15 cellular contexts compared by ENCODE assay signal in genomic region chr7:114269714-114270113, GRCh38.
DNase-seq lines count a peak whose midpoint lies in the region; ATAC-seq and TF ChIP-seq lines count a peak whose summit lies in the region.
"Had no signal": no experiment of that assay in that cellular context is flagged by ENCODE, and none has a peak within 500 bp of the region (broad histone marks: within the 10 kb centered on the region; RNA-seq: fewer than 3 reads in every experiment).

No MANE protein-coding gene starts in this region.

- H3K9me2 ChIP-seq in hepatocyte (replicated peaks; ENCODE audit: insufficient read depth) = no peaks in the 10 kb centered on the region

- no peaks in the 10 kb centered on the region for H4K20me1 ChIP-seq in hepatocyte (ENCODE audit: insufficient read depth, poor library complexity, severe bottlenecking)

- no peaks in the 10 kb centered on the region for H3K4me1 ChIP-seq in hepatocyte (ENCODE audit: insufficient read depth)
- H3K4me1 ChIP-seq: A549, BE2C had no signal

- H3K79me2 ChIP-seq in hepatocyte = no peaks in the 10 kb centered on the region

- DNase-seq in NCI-H2029 treated with DMSO at 0.1 percent for 48 hours (lab: John Stamatoyannopoulos, UW) = peak; percentile 10
- DNase-seq in NCI-H2029 (lab: John Stamatoyannopoulos, UW) = no peak
- DNase-seq in DMS53 treated with DMSO at 0.1 percent for 48 hours (lab: John Stamatoyannopoulos, UW; ENCODE audit: unreplicated experiment) = peak; percentile 24
- DNase-seq in SHP77 (lab: John Stamatoyannopoulos, UW) = peak; percentile 28 to 38
- DNase-seq in hepatocyte (ENCODE audit: low spot score) = no peak
- DNase-seq: BE2C; CD4-positive, alpha-beta memory T cell; COR-L47; DMS79; H7 had no signal

- no peak overlapping the region for H2AFZ ChIP-seq in hepatocyte
- H2AFZ ChIP-seq: GM23338 had no signal

- no peak for ATAC-seq in HG02798 (IDR thresholded peaks at IDR 0.05; ENCODE audit: poor library complexity, unreplicated experiment)
- ATAC-seq: A549, GM23338 had no signal

- H3K9me3 ChIP-seq in hepatocyte (ENCODE audit: low read depth) = no peaks in the 10 kb centered on the region
- H3K9me3 ChIP-seq: A549, BE2C had no signal

- H3K4me2 ChIP-seq in hepatocyte = no peak overlapping the region
- H3K4me2 ChIP-seq: A549, GM23338 had no signal

- H3K27ac ChIP-seq in 22Rv1 = 0 out of 2 replicates have a peak overlapping the region, but pooled peaks have one; percentile 2
- no peak overlapping the region for H3K27ac ChIP-seq in hepatocyte
- H3K27ac ChIP-seq: A549, C4-2B had no signal

- WGBS in hepatocyte (ENCODE audit: low lambda C conversion rate, missing lambda C conversion rate) = 50% methylated on average over 1 of the region's 1 CpG

- H3K4me3 ChIP-seq in hepatocyte = no peak overlapping the region
- H3K4me3 ChIP-seq: A549, GM23338 had no signal

- TF ChIP-seq CTCF in 22Rv1 (IDR thresholded peaks at IDR 0.05) (no peak), hepatocyte (IDR thresholded peaks at IDR 0.05; ENCODE audit: poor library complexity) (no peak)

- H3K27me3 ChIP-seq in hepatocyte = no peaks in the 10 kb centered on the region
- H3K27me3 ChIP-seq: BE2C had no signal

- no peaks in the 10 kb centered on the region for H3K36me3 ChIP-seq in hepatocyte (replicated peaks; ENCODE audit: insufficient read depth, low read depth)
- H3K36me3 ChIP-seq: BE2C had no signal

Comparison
In these comparisons a context has a peak if more than half of its experiments do, and no peak if none do; other contexts are left out.
1. DNase-seq: peak in NCI-H2029 treated with DMSO at 0.1 percent for 48 hours (single experiment), DMS53 treated with DMSO at 0.1 percent for 48 hours (single experiment) and SHP77 (2 of 2); none in NCI-H2029 (single experiment) and hepatocyte (single experiment).